ENCODE assay signal across 12 cellular contexts in the genomic region with DNA sequence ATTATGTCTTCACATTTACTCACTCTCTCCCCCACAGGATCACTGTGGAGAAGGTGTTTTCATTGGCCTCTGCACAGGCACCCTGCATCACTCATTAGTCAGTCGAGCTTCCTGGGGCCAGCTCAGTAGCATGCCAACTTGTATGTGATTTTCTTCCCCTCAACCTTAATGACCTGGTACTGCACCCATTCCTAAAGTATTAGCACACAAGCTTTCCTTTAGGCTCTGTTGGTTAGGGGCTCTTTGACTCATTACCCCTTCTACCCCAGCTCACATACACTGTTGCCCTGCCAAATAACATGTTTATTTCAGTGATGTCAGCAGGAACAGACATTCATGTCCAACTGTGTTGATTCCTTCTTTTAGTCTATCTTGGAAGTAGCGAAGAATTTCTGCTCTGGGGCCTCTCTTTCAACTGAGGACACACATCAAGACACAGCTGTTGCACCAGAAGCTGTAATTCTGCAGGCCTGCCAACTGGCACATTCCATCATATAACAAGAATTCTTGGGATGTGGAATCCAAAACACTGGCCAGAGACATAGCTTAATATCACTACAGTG.
DNase-seq lines count a peak whose midpoint lies in the region; ATAC-seq and TF ChIP-seq lines count a peak whose summit lies in the region.
"Had no signal": no experiment of that assay in that cellular context is flagged by ENCODE, and none has a peak within 500 bp of the region (broad histone marks: within the 10 kb centered on the region; RNA-seq: fewer than 3 reads in every experiment).

No MANE protein-coding gene starts in this region.

- no peaks in the 10 kb centered on the region for H3K9me3 ChIP-seq in sigmoid colon
- H3K9me3 ChIP-seq in endodermal cell (ENCODE audit: control insufficient read depth, low read length): no peaks in the 10 kb centered on the region

- whole genome bisulfite sequencing in sigmoid colon, 2 donors: 66 to 69% methylated on average over 2 of the region's 2 CpGs
- WGBS in endodermal cell (ENCODE audit: insufficient coverage in 1 of 2, insufficient read length in 1 of 2), 2 experiments: 84 to 92% methylated on average over 2 of the region's 2 CpGs

- DNase-seq in EL (peak; percentile 96), Right ventricle myocardium superior (peak; percentile 79), sigmoid colon (peak; percentile 83), SHP77 (lab: John Stamatoyannopoulos, UW) (no peak), endodermal cell (no peak)
- DNase-seq: Calu3; midbrain; MM.1S; stimulated activated CD4-positive, alpha-beta T cell treated with anti-CD3 and anti-CD28 coated beads, Interleukin-4, amount 100 ng/mL, for 24 hours had no signal

- H3K4me1 ChIP-seq in sigmoid colon (peaks cover 0 to 18% (median 15%) of the 10 kb centered on the region in 4 donors), endodermal cell (ENCODE audit: control insufficient read depth, insufficient read depth, low read length) (no peaks in the 10 kb centered on the region)

- H3K36me3 Mint-ChIP-seq in endodermal cell (ENCODE audit: low read depth): no peaks in the 10 kb centered on the region

- no peak overlapping the region for H3K27ac Mint-ChIP-seq in endodermal cell

- no peak for TF ChIP-seq EP300 in sigmoid colon (IDR thresholded peaks at IDR 0.05)

- intact Hi-C loops in Right ventricle myocardium superior (cut with DNase I) (no loop called here), sigmoid colon (cut with DNase I) (no loop called here)

- TF ChIP-seq CTCF in WI38 (IDR thresholded peaks at IDR 0.05; ENCODE audit: low read depth, low read length): no peak
- no peak for TF ChIP-seq CTCF in sigmoid colon (IDR thresholded peaks at IDR 0.05)
- no peak for TF ChIP-seq CTCF in endodermal cell (conservative IDR thresholded peaks at IDR 0.05)

- TF ChIP-seq POLR2A in sigmoid colon (IDR thresholded peaks at IDR 0.05): no peak

- H3K4me3 ChIP-seq in WI38 (ENCODE audit: low read depth, low read length): peak overlapping the region; percentile 8; the same call in 1 of the 2 replicates
- no peak overlapping the region for H3K4me3 ChIP-seq in sigmoid colon
- no peak overlapping the region for H3K4me3 ChIP-seq in endodermal cell (ENCODE audit: low read length)

- no peak overlapping the region for H3K4me3 Mint-ChIP-seq in endodermal cell

- no peaks in the 10 kb centered on the region for H3K9me3 Mint-ChIP-seq in endodermal cell

- peak overlapping the region in 3 of 4 donors; percentile 16 to 76 (median 37) for H3K27ac ChIP-seq in sigmoid colon
- H3K27ac ChIP-seq in endodermal cell (ENCODE audit: low read depth, low read length): no peak overlapping the region

- H3K36me3 ChIP-seq in sigmoid colon: no peaks in the 10 kb centered on the region
- no peaks in the 10 kb centered on the region for H3K36me3 ChIP-seq in endodermal cell (ENCODE audit: control insufficient read depth, insufficient read depth, low read length)

- no peaks in the 10 kb centered on the region for H3K27me3 ChIP-seq in sigmoid colon
- H3K27me3 ChIP-seq in endodermal cell (ENCODE audit: control insufficient read depth, insufficient read depth, low read length, poor library complexity, severe bottlenecking): no peaks in the 10 kb centered on the region

- no peaks in the 10 kb centered on the region for H3K4me1 Mint-ChIP-seq in endodermal cell

- peak; percentile 96 for ATAC-seq in Right ventricle myocardium superior (ENCODE audit: poor library complexity)
- ATAC-seq in HG02852 (IDR thresholded peaks at IDR 0.05; ENCODE audit: unreplicated experiment): no peak
- no peak for ATAC-seq in HG03520 (IDR thresholded peaks at IDR 0.05; ENCODE audit: unreplicated experiment)

- no peak overlapping the region for H3K9ac ChIP-seq in endodermal cell (ENCODE audit: extremely low read depth, low read length, poor library complexity, severe bottlenecking)

- no peaks in the 10 kb centered on the region for H3K27me3 Mint-ChIP-seq in endodermal cell (ENCODE audit: insufficient read depth)

Comparison
In these comparisons a context has a peak if more than half of its experiments do, and no peak if none do; other contexts are left out.
1. DNase-seq: peak in EL (single experiment), Right ventricle myocardium superior (single experiment) and sigmoid colon (single experiment); none in SHP77 (0 of 2) and endodermal cell (single experiment).